In the genomic region with DNA sequence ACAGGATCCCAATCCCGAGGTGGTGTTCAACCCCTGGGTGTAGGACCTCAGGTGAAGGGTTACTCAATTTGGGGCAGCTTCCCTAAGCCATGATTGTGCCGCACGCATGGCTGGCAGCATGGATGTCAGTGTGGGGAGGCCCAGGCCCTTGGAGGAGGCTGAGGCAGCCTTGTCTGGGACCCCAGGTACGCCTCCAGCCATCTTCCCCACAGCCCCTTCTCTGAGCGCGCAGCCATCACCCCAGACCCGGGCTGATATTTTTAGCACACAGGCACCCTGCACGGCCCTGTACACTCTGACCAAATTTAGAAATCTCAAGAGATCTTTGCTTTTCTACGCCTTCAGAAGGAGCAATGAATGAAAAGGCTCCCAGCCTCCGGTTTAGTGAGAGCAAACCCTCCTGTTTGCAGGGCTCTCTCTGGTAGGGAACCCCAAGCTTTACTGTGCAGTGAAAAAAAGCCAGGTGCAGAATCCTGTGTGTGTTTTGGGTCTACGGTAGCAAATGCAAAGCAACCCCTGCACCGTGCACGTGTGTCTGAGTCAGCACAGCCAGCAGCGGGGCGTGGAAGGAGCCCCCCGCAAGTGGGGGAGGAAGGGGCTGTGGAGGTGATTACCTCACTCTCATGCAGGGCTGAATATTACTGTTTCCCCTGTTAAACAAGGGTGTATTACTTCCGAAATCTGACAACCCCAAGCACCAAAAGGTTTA, we compare ENCODE assay signal across 8 cellular contexts. TPM values are rescaled to one million over a fixed set of nuclear protein-coding genes. Genes with fewer than 3 reads are reported as not detected.
DNase-seq lines count a peak whose midpoint lies in the region; ATAC-seq and TF ChIP-seq lines count a peak whose summit lies in the region.

No MANE protein-coding gene starts in this region.

- peak; percentile 28 for DNase-seq in coronary artery (ENCODE audit: low spot score)
- no peak for DNase-seq in NCI-H524 treated with DMSO at 0.1 percent for 48 hours (lab: John Stamatoyannopoulos, UW)
- no peak for DNase-seq in globus pallidus (ENCODE audit: low spot score)
- no peak for DNase-seq in G401 (ENCODE audit: low spot score)
- DNase-seq in stimulated activated CD4-positive, alpha-beta T cell treated with anti-CD3 and anti-CD28 coated beads, Interleukin-15, amount 100 ng/mL, for 24 hours = no peak

- no peak for TF ChIP-seq CTCF in GM12875 (IDR thresholded peaks at IDR 0.05; ENCODE audit: borderline replicate concordance, insufficient read depth, low read depth, low read length)
- no peak for TF ChIP-seq CTCF in coronary artery (IDR thresholded peaks at IDR 0.05)

- H3K27me3 ChIP-seq in HUES64 (ENCODE audit: insufficient read depth, low read length) = no peaks in the 10 kb centered on the region

- 0 out of 2 replicates have a peak overlapping the region, but pooled peaks have one; percentile 5 for H3K9ac ChIP-seq in HUES64 (ENCODE audit: low read depth, low read length)

- H3K4me1 ChIP-seq in HUES64 (ENCODE audit: insufficient read depth, low read length) = peaks cover 24% of the 10 kb centered on the region; the same call in 1 of the 2 replicates

- no peaks in the 10 kb centered on the region for H3K9me3 ChIP-seq in HUES64 (ENCODE audit: insufficient read depth, low read depth, low read length)

- ATAC-seq in GM21447 (IDR thresholded peaks at IDR 0.05; ENCODE audit: unreplicated experiment) = peak; percentile 64

- H3K27ac ChIP-seq in HUES64 (ENCODE audit: low read depth, low read length) (no peak overlapping the region), coronary artery (no peak overlapping the region)

- H3K36me3 ChIP-seq in HUES64 (ENCODE audit: insufficient read depth, low read length) = no peaks in the 10 kb centered on the region

- H3K4me3 ChIP-seq in GM12875 (ENCODE audit: low read depth, low read length) = peak overlapping the region; percentile 1
- H3K4me3 ChIP-seq in HUES64 (ENCODE audit: low read length) = no peak overlapping the region
- H3K4me3 ChIP-seq in coronary artery = peak overlapping the region; percentile 46

- WGBS in HUES64 = 88% methylated on average over 17 of the region's 17 CpGs

- in situ Hi-C loops in G401 (cut with HindIII; ENCODE audit: low sequenced_read_pairs) = no loop called here

RNA-seq across cellular contexts. Expression of a gene that starts 44.3 kb away (rescaled TPM):
- 1.0 TPM for polyA plus RNA-seq in HUES64 (2013, experiment 1 of 2)
- 2.0 TPM for polyA plus RNA-seq in HUES64 (2013, experiment 2 of 2)
- total RNA-seq in G401 (2014; rRNA removed; shearing (Covaris generic)) = 0.03 and 0.06 TPM in 2 replicates
